ENCODE assay signal across 23 cellular contexts in the genomic region with DNA sequence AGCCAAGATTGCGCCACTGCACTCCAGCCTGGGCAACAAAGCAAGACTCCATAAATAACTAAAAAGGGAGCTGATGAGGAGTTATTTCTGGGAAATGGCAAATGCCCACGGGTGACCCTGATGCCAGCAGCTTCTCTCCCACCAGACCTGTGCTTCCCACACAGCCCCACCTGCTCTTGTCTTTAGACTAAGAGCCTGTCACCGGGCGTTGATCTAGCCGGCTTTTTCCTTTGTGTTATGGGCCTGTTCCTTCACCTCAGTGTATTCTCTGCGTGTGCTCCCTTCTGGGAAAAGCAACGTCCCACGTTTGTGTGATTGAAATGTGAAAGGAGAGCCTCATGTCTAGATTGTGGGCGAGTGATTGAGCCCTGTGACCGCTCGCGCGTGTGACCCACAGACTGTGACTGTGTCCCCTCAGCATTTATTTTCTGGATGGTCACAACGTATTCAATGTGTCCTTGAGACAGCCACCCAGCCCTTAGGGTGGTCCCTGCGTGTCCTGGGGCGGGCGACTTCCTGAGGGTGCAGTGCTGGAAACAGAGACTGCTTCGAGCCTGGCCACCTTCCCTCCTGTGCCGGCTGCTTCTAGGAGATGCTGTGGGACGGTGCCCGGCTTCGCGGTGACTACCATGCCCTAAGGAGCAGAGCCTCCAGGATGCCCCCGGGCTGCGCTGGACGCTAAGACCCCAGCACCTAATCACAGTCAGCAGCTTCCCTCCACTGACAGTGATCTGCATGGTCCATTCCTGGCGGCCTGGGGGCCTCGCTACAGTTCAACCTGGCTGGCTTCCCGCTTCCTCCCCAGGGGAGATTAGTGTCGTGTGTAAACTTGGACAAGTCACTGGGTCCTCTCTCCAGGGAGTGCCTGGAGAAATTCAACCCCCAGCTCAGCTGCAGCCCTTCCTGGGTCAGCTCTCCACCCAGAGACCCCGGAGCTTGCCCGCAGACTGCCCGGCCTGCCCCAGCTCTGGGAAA. TPM values are rescaled to one million over a fixed set of nuclear protein-coding genes. Genes with fewer than 3 reads are reported as not detected.
DNase-seq lines count a peak whose midpoint lies in the region; ATAC-seq, FAIRE-seq and TF ChIP-seq lines count a peak whose summit lies in the region.
"Had no signal": no experiment of that assay in that cellular context is flagged by ENCODE, and none has a peak within 500 bp of the region (broad histone marks: within the 10 kb centered on the region; RNA-seq: fewer than 3 reads in every experiment).

No MANE protein-coding gene starts in this region.

- CTCF ChIA-PET in K562 (lab: Yijun Ruan, JAX; ENCODE audit: low intra/inter-chr PET ratio) = no interaction called here

- BruUV-seq in K562 (replicated peaks; lab: Mats Ljungman, UMichigan) = no TSS peak

- no peak overlapping the region; a peak in 1 of 4 replicates for H3K9ac ChIP-seq in K562 (ENCODE audit: insufficient read depth in 1 of 2, low read depth in 2 of 2, low read length in 2 of 2)

- WGBS in heart left ventricle, 4 donors = 75 to 87% (median 81%) methylated on average over 20 to 33 of the region's 33 CpGs
- WGBS in K562 (ENCODE audit: insufficient coverage, low coverage, missing lambda C conversion rate) = 74% methylated on average over 23 of the region's 33 CpGs

- H4K20me1 ChIP-seq in K562 (replicated peaks; ENCODE audit: control insufficient read depth, insufficient read depth, low read length) = no peaks in the 10 kb centered on the region

- peaks cover 0 to 8% (median 0%) of the 10 kb centered on the region in 12 donors for H3K4me1 ChIP-seq in heart left ventricle
- peaks cover 0 to 57% of the 10 kb centered on the region in 2 experiments; a peak in 2 of 5 replicates for H3K4me1 ChIP-seq in K562 (replicated peaks in 1 of 2; ENCODE audit: control insufficient read depth in 2 of 2, insufficient read depth in 2 of 2, low read length in 2 of 2)
- H3K4me1 ChIP-seq: SJCRH30 had no signal

- TF ChIP-seq POLR2A in heart left ventricle (IDR thresholded peaks at IDR 0.05) = no peak
- TF ChIP-seq POLR2A in K562 (conservative IDR thresholded peaks at IDR 0.05) = no peak

- DNase-seq in heart left ventricle (peak in 4 of 5 donors; percentile 39 to 82 (median 62)), cardiac septum (ENCODE audit: low spot score) (no peak), K562 (ENCODE audit: extremely low read depth in 1 of 4, low spot score in 3 of 4) (no peak), left ventricle myocardium superior (peak; percentile 62), progenitor cell of endocrine pancreas (ENCODE audit: low spot score, unreplicated experiment) (no peak), occipital lobe (lab: John Stamatoyannopoulos, UW) (no peak), NCI-H1417 treated with DMSO at 0.1 percent for 48 hours (lab: John Stamatoyannopoulos, UW) (no peak)
- DNase-seq: CD4-positive, CD25-positive, alpha-beta regulatory T cell; COR-L47; DMS 273 treated with DMSO at 0.1 percent for 48 hours; HFFc6; NCI-H1092 treated with DMSO at 0.1 percent for 48 hours; NCI-H1694; NCI-H2081 treated with DMSO at 0.1 percent for 48 hours; NCI-H748 treated with DMSO at 0.1 percent for 48 hours; OCI-M1; RPMI8226; SJCRH30 had no signal

- H3K4me2 ChIP-seq in K562 (ENCODE audit: insufficient read depth, low read length) = no peak overlapping the region

- TF ChIP-seq RAD21 in K562 (CRISPR knock-in tag; conservative IDR thresholded peaks at IDR 0.05 in 1 of 2, IDR thresholded peaks at IDR 0.05 in 1 of 2) = no peak

- no peak overlapping the region for H3K27ac ChIP-seq in heart left ventricle
- no peak overlapping the region for H3K27ac ChIP-seq in K562 (ENCODE audit: extremely low read depth, low read depth, low read length)
- H3K27ac ChIP-seq: SJCRH30 had no signal

- ATAC-seq in heart left ventricle = peak in 2 of 4 donors; percentile 3 to 10
- no peak for ATAC-seq in K562
- ATAC-seq in left ventricle myocardium superior = peak; percentile 32
- no peak for ATAC-seq in HG02642 (IDR thresholded peaks at IDR 0.05; ENCODE audit: poor library complexity, unreplicated experiment)

- no peaks in the 10 kb centered on the region for H3K9me3 Mint-ChIP-seq in progenitor cell of endocrine pancreas (ENCODE audit: low read depth)
- H3K9me3 Mint-ChIP-seq: CD4-positive, CD25-positive, alpha-beta regulatory T cell; HFFc6 had no signal

- H3K4me1 Mint-ChIP-seq in progenitor cell of endocrine pancreas (ENCODE audit: low read depth) = no peaks in the 10 kb centered on the region
- H3K4me1 Mint-ChIP-seq: B cell; CD4-positive, CD25-positive, alpha-beta regulatory T cell had no signal

- no peak overlapping the region for H2AFZ ChIP-seq in K562 (ENCODE audit: low read depth, low read length)

- no peaks in the 10 kb centered on the region for H3K27me3 ChIP-seq in heart left ventricle
- no peaks in the 10 kb centered on the region for H3K27me3 ChIP-seq in K562 (ENCODE audit: control insufficient read depth in 2 of 2, insufficient read depth in 2 of 2, low read length in 2 of 2)
- H3K27me3 ChIP-seq: SJCRH30 had no signal

- no peak for FAIRE-seq in K562 (lab: Jason Lieb, UNC)
- FAIRE-seq: G401.6, H54, HTR-8/SVneo had no signal

- peaks cover 3% of the 10 kb centered on the region for H3K9me1 ChIP-seq in K562 (ENCODE audit: control insufficient read depth, insufficient read depth, low read length)

- no peaks in the 10 kb centered on the region for H3K9me3 ChIP-seq in heart left ventricle
- H3K9me3 ChIP-seq in K562 (replicated peaks; ENCODE audit: control insufficient read depth, insufficient read depth, low read depth, low read length) = no peaks in the 10 kb centered on the region
- H3K9me3 ChIP-seq: SJCRH30 had no signal

- no peak for TF ChIP-seq EP300 in K562 (IDR thresholded peaks at IDR 0.05; ENCODE audit: low read length)

- POLR2A ChIA-PET in K562 (lab: Yijun Ruan, JAX) = interaction anchor here (0.6 to 1.0 kb wide), 5 partner anchors 9 to 71 kb away, joined by 3 to 5 read pairs (median 3); a partner anchor contains a TSS

- no peak overlapping the region for H3K4me3 Mint-ChIP-seq in progenitor cell of endocrine pancreas (ENCODE audit: low read depth)
- H3K4me3 Mint-ChIP-seq: B cell; CD4-positive, CD25-positive, alpha-beta regulatory T cell; HFFc6 had no signal

- H3K27ac Mint-ChIP-seq in progenitor cell of endocrine pancreas = peak overlapping the region; percentile 24
- H3K27ac Mint-ChIP-seq: B cell; CD4-positive, CD25-positive, alpha-beta regulatory T cell; HFFc6 had no signal

- intact Hi-C loops in heart left ventricle (cut with DNase I) = loop anchor here in 2 of 10 donors (10.0 kb wide), 2 partner anchors 49 to 229 kb away; no protein-coding TSS in a partner anchor
- intact Hi-C loops in cardiac septum (cut with DNase I) = no loop called here
- intact Hi-C loops in K562 (cut with micrococcal nuclease) = no loop called here
- intact Hi-C loops in left ventricle myocardium superior (cut with micrococcal nuclease) = no loop called here

- in situ Hi-C loops in K562 (cut with MboI) = no loop called here

- H3K79me2 ChIP-seq in K562 (ENCODE audit: control insufficient read depth, insufficient read depth, low read length) = no peaks in the 10 kb centered on the region

- H3K4me3 ChIP-seq in heart left ventricle = no peak overlapping the region
- H3K4me3 ChIP-seq in K562 = no peak overlapping the region
- H3K4me3 ChIP-seq: SJCRH30 had no signal

- H3K36me3 Mint-ChIP-seq in progenitor cell of endocrine pancreas (ENCODE audit: insufficient read depth) = no peaks in the 10 kb centered on the region
- H3K36me3 Mint-ChIP-seq: CD4-positive, CD25-positive, alpha-beta regulatory T cell had no signal

- H3K27me3 Mint-ChIP-seq in progenitor cell of endocrine pancreas = peaks cover 5% of the 10 kb centered on the region
- H3K27me3 Mint-ChIP-seq: B cell; CD4-positive, CD25-positive, alpha-beta regulatory T cell had no signal

- H3K36me3 ChIP-seq in heart left ventricle (peaks cover 0 to 25% (median under 1%) of the 10 kb centered on the region in 9 donors), K562 (ENCODE audit: control insufficient read depth, insufficient read depth, low read length) (peaks cover 32% of the 10 kb centered on the region; the same call in 1 of the 3 replicates)
- H3K36me3 ChIP-seq: SJCRH30 had no signal

- no peak for TF ChIP-seq CTCF in heart left ventricle (IDR thresholded peaks at IDR 0.05)
- TF ChIP-seq CTCF in K562 (IDR thresholded peaks at IDR 0.05 in 2 of 3, conservative IDR thresholded peaks at IDR 0.05 in 1 of 3; ENCODE audit: insufficient read depth in 2 of 3, low read depth in 1 of 3, low read length in 3 of 3) = no peak
- no peak for TF ChIP-seq CTCF in progenitor cell of endocrine pancreas (IDR thresholded peaks at IDR 0.05; ENCODE audit: unreplicated experiment)

RNA-seq across cellular contexts. Expression of a gene that starts 7.8 kb away (rescaled TPM):
- total RNA-seq in heart left ventricle (100 to 1,000 TPM; 100 to 154 (median 120) TPM), cardiac septum (106 TPM), K562 (2014; rRNA removed) (252 and 305 TPM in 2 replicates), K562 (2014; rRNA removed; fragmentation: Illumina TruSeq; extraction: Trizol) (122 and 138 TPM in 2 replicates), K562 (2015; rRNA removed; fragmentation: Illumina TruSeq; extraction: Trizol) (188 and 196 TPM in 2 replicates), K562 (2021) (338 and 343 TPM in 2 replicates), left ventricle myocardium superior (113 TPM), progenitor cell of endocrine pancreas (231 and 237 TPM in 2 replicates), occipital lobe (66.8 TPM)
- polyA plus RNA-seq in heart left ventricle (100 to 1,000 TPM in 1 of 2 donors, 10 to 100 TPM in 1; 73.9 to 193 TPM), K562 (2011; rRNA removed) (202 and 211 TPM in 2 replicates), K562 (2014; fragmentation: Illumina TruSeq; extraction: Trizol) (307 and 351 TPM in 2 replicates), K562 (2014; fragmentation: Nextera tagmentation; extraction: Ambion mirVana) (10 to 100 TPM; 44.9 to 50.6 TPM), K562 (2014; rRNA removed) (286 and 343 TPM in 2 replicates)
- 373 and 378 TPM in 2 replicates for total RNA-seq in K562 (2011; cell fraction: chromatin; rRNA removed; ENCODE audit: low replicate concordance)
- 251 and 274 TPM in 2 replicates for total RNA-seq in K562 (2011; cell fraction: nucleolus; rRNA removed)
- 357 and 477 TPM in 2 replicates for total RNA-seq in K562 (2011; cell fraction: nucleoplasm; rRNA removed)
- 319 and 500 TPM in 2 replicates for polyA plus RNA-seq in K562 (2011; cell fraction: cytosol; rRNA removed)
- 227 and 282 TPM in 2 replicates for polyA plus RNA-seq in K562 (2011; cell fraction: nucleus; rRNA removed)
- polyA plus RNA-seq in K562 (2012) = 240 and 340 TPM in 2 replicates
- polyA minus RNA-seq in K562 (2011; rRNA and poly(A)+ RNA removed) = 122 and 170 TPM in 2 replicates
- polyA minus RNA-seq in K562 (2011; cell fraction: cytosol; rRNA and poly(A)+ RNA removed) = 137 and 148 TPM in 2 replicates
- polyA minus RNA-seq in K562 (2011; cell fraction: nucleus; rRNA and poly(A)+ RNA removed) = 71.2 and 87.7 TPM in 2 replicates

RNA-seq across cellular contexts. Expression of a gene that starts 24.4 kb away (rescaled TPM):
- total RNA-seq in heart left ventricle (100 to 1,000 TPM in 8 of 9 donors, 10 to 100 TPM in 1; 84.6 to 178 (median 142) TPM), cardiac septum (139 TPM), K562 (2014; rRNA removed) (175 and 241 TPM in 2 replicates), K562 (2014; rRNA removed; fragmentation: Illumina TruSeq; extraction: Trizol) (21.4 and 22.6 TPM in 2 replicates), K562 (2015; rRNA removed; fragmentation: Illumina TruSeq; extraction: Trizol) (54.0 and 55.0 TPM in 2 replicates), K562 (2021) (172 and 181 TPM in 2 replicates), left ventricle myocardium superior (225 TPM), progenitor cell of endocrine pancreas (69.2 and 72.6 TPM in 2 replicates), occipital lobe (8.1 TPM)
- polyA plus RNA-seq in heart left ventricle (100 to 1,000 TPM; 146 to 340 TPM), K562 (2011; rRNA removed) (70.5 and 106 TPM in 2 replicates), K562 (2014; fragmentation: Illumina TruSeq; extraction: Trizol) (32.0 and 72.2 TPM in 2 replicates), K562 (2014; fragmentation: Nextera tagmentation; extraction: Ambion mirVana) (1 to 10 TPM; 4.7 to 7.6 TPM), K562 (2014; rRNA removed) (189 and 199 TPM in 2 replicates)
- total RNA-seq in K562 (2011; cell fraction: chromatin; rRNA removed; ENCODE audit: low replicate concordance) = 82.7 and 201 TPM in 2 replicates
- 140 and 148 TPM in 2 replicates for total RNA-seq in K562 (2011; cell fraction: nucleolus; rRNA removed)
- total RNA-seq in K562 (2011; cell fraction: nucleoplasm; rRNA removed) = 85.4 and 93.3 TPM in 2 replicates
- polyA plus RNA-seq in K562 (2011; cell fraction: cytosol; rRNA removed) = 147 and 284 TPM in 2 replicates
- polyA plus RNA-seq in K562 (2011; cell fraction: nucleus; rRNA removed) = 105 and 118 TPM in 2 replicates
- polyA plus RNA-seq in K562 (2012) = 136 and 268 TPM in 2 replicates
- polyA minus RNA-seq in K562 (2011; rRNA and poly(A)+ RNA removed) = 14.3 and 21.6 TPM in 2 replicates
- 51.2 and 72.4 TPM in 2 replicates for polyA minus RNA-seq in K562 (2011; cell fraction: cytosol; rRNA and poly(A)+ RNA removed)
- polyA minus RNA-seq in K562 (2011; cell fraction: nucleus; rRNA and poly(A)+ RNA removed) = 26.7 and 36.3 TPM in 2 replicates

RNA-seq across cellular contexts. Expression of a gene that starts 39.5 kb away (rescaled TPM):
- total RNA-seq in heart left ventricle (under 1 TPM in 7 of 9 donors, not detected in 2; 0.12 to 0.51 (median 0.34) TPM), cardiac septum (0.57 TPM), K562 (2014; rRNA removed) (2.2 and 2.6 TPM in 2 replicates), K562 (2014; rRNA removed; fragmentation: Illumina TruSeq; extraction: Trizol) (0.11 TPM in 1 of 2 replicates, not detected in the other), K562 (2015; rRNA removed; fragmentation: Illumina TruSeq; extraction: Trizol) (1.9 and 2.1 TPM in 2 replicates), K562 (2021) (2.7 and 4.1 TPM in 2 replicates), left ventricle myocardium superior (0.47 TPM), progenitor cell of endocrine pancreas (1.7 and 2.1 TPM in 2 replicates), occipital lobe (1.7 TPM)
- polyA plus RNA-seq in heart left ventricle (under 1 TPM; 0.18 to 0.50 TPM), K562 (2011; rRNA removed) (1.6 and 4.6 TPM in 2 replicates), K562 (2014; fragmentation: Illumina TruSeq; extraction: Trizol) (0.25 and 0.83 TPM in 2 replicates), K562 (2014; fragmentation: Nextera tagmentation; extraction: Ambion mirVana) (under 1 TPM in 1 of 2 experiments, not detected in 1; 0.08 TPM), K562 (2014; rRNA removed) (2.5 and 3.1 TPM in 2 replicates)
- 8.6 and 40.6 TPM in 2 replicates for total RNA-seq in K562 (2011; cell fraction: chromatin; rRNA removed; ENCODE audit: low replicate concordance)
- total RNA-seq in K562 (2011; cell fraction: nucleolus; rRNA removed) = 34.9 and 37.8 TPM in 2 replicates
- 12.8 and 15.3 TPM in 2 replicates for total RNA-seq in K562 (2011; cell fraction: nucleoplasm; rRNA removed)
- polyA plus RNA-seq in K562 (2011; cell fraction: cytosol; rRNA removed) = 2.3 and 6.0 TPM in 2 replicates
- 47.3 and 57.1 TPM in 2 replicates for polyA plus RNA-seq in K562 (2011; cell fraction: nucleus; rRNA removed)
- 2.7 and 5.3 TPM in 2 replicates for polyA plus RNA-seq in K562 (2012)
- polyA minus RNA-seq in K562 (2011; rRNA and poly(A)+ RNA removed) = 0.11 and 0.45 TPM in 2 replicates
- 0.38 and 1.8 TPM in 2 replicates for polyA minus RNA-seq in K562 (2011; cell fraction: cytosol; rRNA and poly(A)+ RNA removed)
- polyA minus RNA-seq in K562 (2011; cell fraction: nucleus; rRNA and poly(A)+ RNA removed) = 5.1 and 6.1 TPM in 2 replicates
- polyA plus RNA-seq: CD4-positive, CD25-positive, alpha-beta regulatory T cell had no signal

RNA-seq across cellular contexts. Expression of a gene that starts 52.4 kb away (rescaled TPM):
- total RNA-seq in heart left ventricle (10 to 100 TPM in 8 of 9 donors, 1 to 10 TPM in 1; 8.4 to 27.3 (median 12.7) TPM), cardiac septum (13.7 TPM), K562 (2014; rRNA removed) (94.9 and 97.1 TPM in 2 replicates), K562 (2014; rRNA removed; fragmentation: Illumina TruSeq; extraction: Trizol) (3.7 and 5.5 TPM in 2 replicates), K562 (2015; rRNA removed; fragmentation: Illumina TruSeq; extraction: Trizol) (33.1 and 37.3 TPM in 2 replicates), K562 (2021) (53.2 and 63.2 TPM in 2 replicates), left ventricle myocardium superior (14.2 TPM), progenitor cell of endocrine pancreas (30.9 and 33.7 TPM in 2 replicates), occipital lobe (27.3 TPM)
- polyA plus RNA-seq in heart left ventricle (10 to 100 TPM; 17.3 to 20.4 TPM), K562 (2011; rRNA removed) (20.4 and 32.0 TPM in 2 replicates), K562 (2014; fragmentation: Illumina TruSeq; extraction: Trizol) (5.6 and 23.2 TPM in 2 replicates), K562 (2014; fragmentation: Nextera tagmentation; extraction: Ambion mirVana) (under 1 TPM; 0.48 to 0.96 TPM), K562 (2014; rRNA removed) (58.7 and 62.7 TPM in 2 replicates)
- total RNA-seq in K562 (2011; cell fraction: chromatin; rRNA removed; ENCODE audit: low replicate concordance) = 59.2 and 250 TPM in 2 replicates
- 208 and 236 TPM in 2 replicates for total RNA-seq in K562 (2011; cell fraction: nucleolus; rRNA removed)
- 68.1 and 94.3 TPM in 2 replicates for total RNA-seq in K562 (2011; cell fraction: nucleoplasm; rRNA removed)
- polyA plus RNA-seq in K562 (2011; cell fraction: cytosol; rRNA removed) = 27.5 and 65.2 TPM in 2 replicates
- polyA plus RNA-seq in K562 (2011; cell fraction: nucleus; rRNA removed) = 215 and 329 TPM in 2 replicates
- 34.9 and 35.9 TPM in 2 replicates for polyA plus RNA-seq in K562 (2012)
- polyA minus RNA-seq in K562 (2011; rRNA and poly(A)+ RNA removed) = 5.5 and 8.4 TPM in 2 replicates
- polyA minus RNA-seq in K562 (2011; cell fraction: cytosol; rRNA and poly(A)+ RNA removed) = 30.6 and 30.9 TPM in 2 replicates
- 67.1 and 68.3 TPM in 2 replicates for polyA minus RNA-seq in K562 (2011; cell fraction: nucleus; rRNA and poly(A)+ RNA removed)

Comparison
In these comparisons a context has a peak if more than half of its experiments do, and no peak if none do; other contexts are left out.
1. DNase-seq: peak in heart left ventricle (4 of 5) and left ventricle myocardium superior (single experiment); none in cardiac septum (single experiment), K562 (0 of 4), progenitor cell of endocrine pancreas (single experiment), occipital lobe (single experiment) and NCI-H1417 treated with DMSO at 0.1 percent for 48 hours (single experiment).